9 cellular contexts compared by ENCODE assay signal in genomic region chr1:86503477-86504129, GRCh38. TPM values are rescaled to one million over a fixed set of nuclear protein-coding genes. Genes with fewer than 3 reads are reported as not detected.
DNase-seq lines count a peak whose midpoint lies in the region; ATAC-seq, FAIRE-seq and TF ChIP-seq lines count a peak whose summit lies in the region.
"Had no signal": no experiment of that assay in that cellular context is flagged by ENCODE, and none has a peak within 500 bp of the region (broad histone marks: within the 10 kb centered on the region; RNA-seq: fewer than 3 reads in every experiment).

No MANE protein-coding gene starts in this region.

- H3K36me3 ChIP-seq in H1 (ENCODE audit: control insufficient read depth in 2 of 4, insufficient read depth in 4 of 4, low read length in 3 of 4) (no peaks in the 10 kb centered on the region), mesenchymal stem cell (ENCODE audit: control insufficient read depth in 1 of 2, insufficient read depth in 2 of 2, low read depth in 1 of 2, low read length in 2 of 2) (no peaks in the 10 kb centered on the region), upper lobe of right lung (no peaks in the 10 kb centered on the region)
- H3K36me3 ChIP-seq: BLaER1 treated with 17β-estradiol and CSF1 and Interleukin-3, amounts not matched to agents 10 nM and 100 nM had no signal

- H2BK15ac ChIP-seq in H1 (ENCODE audit: low read length) (no peak overlapping the region), mesenchymal stem cell (ENCODE audit: low read depth, poor library complexity, severe bottlenecking) (no peak overlapping the region)

- H4K20me1 ChIP-seq in H1 (replicated peaks in 1 of 2; ENCODE audit: control insufficient read depth in 1 of 2, insufficient read depth in 2 of 2, low read length in 2 of 2) = no peaks in the 10 kb centered on the region
- H4K20me1 ChIP-seq: BLaER1 treated with 17β-estradiol and CSF1 and Interleukin-3, amounts not matched to agents 10 nM and 100 nM had no signal

- H3K27ac ChIP-seq in H1 (ENCODE audit: low read depth, low read length) = peak overlapping the region; percentile 92
- no peak overlapping the region for H3K27ac ChIP-seq in mesenchymal stem cell (ENCODE audit: low read length, poor library complexity, severe bottlenecking)
- peak overlapping the region; percentile 70 for H3K27ac ChIP-seq in upper lobe of right lung
- H3K27ac ChIP-seq: BLaER1 treated with 17β-estradiol and CSF1 and Interleukin-3, amounts not matched to agents 10 nM and 100 nM had no signal

- peak overlapping the region; percentile 80 for H2BK120ac ChIP-seq in H1 (replicated peaks; ENCODE audit: low read depth, low read length)
- no peak overlapping the region for H2BK120ac ChIP-seq in mesenchymal stem cell (ENCODE audit: low read depth, low read length)

- H3K14ac ChIP-seq in H1 (ENCODE audit: insufficient read length) = no peak overlapping the region
- no peak overlapping the region for H3K14ac ChIP-seq in mesenchymal stem cell (ENCODE audit: low read length in 2 of 2)

- no peak overlapping the region for H3K56ac ChIP-seq in H1 (replicated peaks; ENCODE audit: insufficient read length, low read depth, low read length)

- H3K9ac ChIP-seq in H1 (replicated peaks in 1 of 4; ENCODE audit: extremely low read depth in 1 of 4, low read depth in 3 of 4, low read length in 3 of 4) (peak overlapping the region in 3 of 4 experiments; percentile 44 to 60 (median 58); a peak in 5 of 7 replicates), mesenchymal stem cell (ENCODE audit: low read length) (peak overlapping the region; percentile 28)
- H3K9ac ChIP-seq: BLaER1 treated with 17β-estradiol and CSF1 and Interleukin-3, amounts not matched to agents 10 nM and 100 nM had no signal

- H3K27me3 Mint-ChIP-seq in activated T-cell treated with anti-CD3 and anti-CD28 coated beads, Interleukin-2, amount 50 U/mL, for 72 hours (ENCODE audit: low read depth) = peaks cover 4% of the 10 kb centered on the region
- H3K27me3 Mint-ChIP-seq in activated T-cell treated with anti-CD3 and anti-CD28 coated beads, Interleukin-2, amount 50 U/mL, for 24 hours = peaks cover 12% of the 10 kb centered on the region

- H3K4me2 ChIP-seq in H1 (ENCODE audit: insufficient read depth in 1 of 2, low read depth in 2 of 2, low read length in 2 of 2) = peak overlapping the region; percentile 56 to 88
- H3K4me2 ChIP-seq in mesenchymal stem cell (ENCODE audit: low read length, poor library complexity, severe bottlenecking) = no peak overlapping the region

- H2BK12ac ChIP-seq in H1 (ENCODE audit: low read depth, low read length) = peak overlapping the region; percentile 97
- no peak overlapping the region for H2BK12ac ChIP-seq in mesenchymal stem cell (ENCODE audit: low read length in 2 of 2)

- peak overlapping the region; percentile 69; the same call in 1 of the 2 replicates for H2BK20ac ChIP-seq in H1 (ENCODE audit: low read length)

- H3K9me3 ChIP-seq in H1 (ENCODE audit: insufficient read depth in 2 of 2, low read depth in 1 of 2, low read length in 1 of 2) (peaks cover 0 to 7% of the 10 kb centered on the region in 2 experiments; a peak in 2 of 4 replicates), mesenchymal stem cell (ENCODE audit: control insufficient read depth, low read length) (no peaks in the 10 kb centered on the region), upper lobe of right lung (no peaks in the 10 kb centered on the region)
- H3K9me3 ChIP-seq: BLaER1 treated with 17β-estradiol and CSF1 and Interleukin-3, amounts not matched to agents 10 nM and 100 nM had no signal

- H3K4me1 ChIP-seq in H1 (replicated peaks in 1 of 4; ENCODE audit: control insufficient read depth in 3 of 4, insufficient read depth in 4 of 4, low read length in 3 of 4) (peaks cover 13 to 21% (median 15%) of the 10 kb centered on the region in 4 experiments), mesenchymal stem cell (ENCODE audit: control insufficient read depth, insufficient read depth, low read depth, low read length) (peaks cover 3% of the 10 kb centered on the region), upper lobe of right lung (peaks cover 13% of the 10 kb centered on the region)

- H3K9me3 Mint-ChIP-seq in activated T-cell treated with anti-CD3 and anti-CD28 coated beads, Interleukin-2, amount 50 U/mL, for 72 hours = no peaks in the 10 kb centered on the region
- no peaks in the 10 kb centered on the region for H3K9me3 Mint-ChIP-seq in activated T-cell treated with anti-CD3 and anti-CD28 coated beads, Interleukin-2, amount 50 U/mL, for 24 hours

- H2AFZ ChIP-seq in H1 (ENCODE audit: low read length) (peak overlapping the region; percentile 66), mesenchymal stem cell (ENCODE audit: low read depth, low read length) (peak overlapping the region; percentile 14)

- H3K4me3 ChIP-seq in H1 (ENCODE audit: extremely low read depth in 1 of 4, insufficient read depth in 2 of 4, low read depth in 3 of 4, low read length in 4 of 4) (peak overlapping the region in 3 of 4 experiments; percentile 18 to 54 (median 21); a peak in 5 of 8 replicates), mesenchymal stem cell (ENCODE audit: insufficient read depth in 1 of 2, low read depth in 1 of 2, low read length in 2 of 2) (no peak overlapping the region), upper lobe of right lung (peak overlapping the region; percentile 45)
- H3K4me3 ChIP-seq: BLaER1 treated with 17β-estradiol and CSF1 and Interleukin-3, amounts not matched to agents 10 nM and 100 nM had no signal

- H2BK5ac ChIP-seq in H1 (ENCODE audit: low read depth, low read length) = peak overlapping the region; percentile 95
- H2BK5ac ChIP-seq in mesenchymal stem cell (ENCODE audit: low read depth, low read length, poor library complexity, severe bottlenecking) = no peak overlapping the region

- peak overlapping the region; percentile 20 to 85 for H3K4me3 Mint-ChIP-seq in activated T-cell treated with anti-CD3 and anti-CD28 coated beads, Interleukin-2, amount 50 U/mL, for 72 hours
- H3K4me3 Mint-ChIP-seq in activated T-cell treated with anti-CD3 and anti-CD28 coated beads, Interleukin-2, amount 50 U/mL, for 24 hours = no peak overlapping the region

- peaks cover 14% of the 10 kb centered on the region for H3K4me1 Mint-ChIP-seq in activated T-cell treated with anti-CD3 and anti-CD28 coated beads, Interleukin-2, amount 50 U/mL, for 72 hours (ENCODE audit: low read depth)
- peaks cover 8% of the 10 kb centered on the region for H3K4me1 Mint-ChIP-seq in activated T-cell treated with anti-CD3 and anti-CD28 coated beads, Interleukin-2, amount 50 U/mL, for 24 hours (ENCODE audit: low read depth)

- no peak for DNase-seq in activated T-cell treated with anti-CD3 and anti-CD28 coated beads, Interleukin-2, amount 50 U/mL, for 72 hours
- no peak for DNase-seq in activated T-cell treated with anti-CD3 and anti-CD28 coated beads, Interleukin-2, amount 50 U/mL, for 24 hours
- DNase-seq in H1 (ENCODE audit: low read depth in 1 of 2, low spot score in 2 of 2) = peak in 1 of 2 experiments; percentile 62
- DNase-seq in mesenchymal stem cell = no peak
- DNase-seq in upper lobe of right lung = peak; percentile 81

- H3K36me3 Mint-ChIP-seq in activated T-cell treated with anti-CD3 and anti-CD28 coated beads, Interleukin-2, amount 50 U/mL, for 72 hours (ENCODE audit: insufficient read depth in 2 of 2) = no peaks in the 10 kb centered on the region
- H3K36me3 Mint-ChIP-seq in activated T-cell treated with anti-CD3 and anti-CD28 coated beads, Interleukin-2, amount 50 U/mL, for 24 hours (ENCODE audit: low read depth) = no peaks in the 10 kb centered on the region

- TF ChIP-seq RAD21 in H1 (IDR thresholded peaks at IDR 0.05 in 1 of 2, conservative IDR thresholded peaks at IDR 0.05 in 1 of 2; ENCODE audit: low read depth in 2 of 2, low read length in 2 of 2) = no peak

- CTCF ChIA-PET in H1 (lab: Charles Lee; ENCODE audit: partially characterized antibody) = interaction anchor here (0.9 to 8.1 kb wide), 15 partner anchors 11 to 247 kb away, joined by 3 to 79 read pairs (median 4); partner anchors contain the start of gene SH3GLB1

- no peak for TF ChIP-seq POLR2A in H1 (IDR thresholded peaks at IDR 0.05; ENCODE audit: control extremely low read depth in 1 of 2, low read depth in 2 of 2, low read length in 2 of 2)

- POLR2A ChIA-PET in H1 (lab: Charles Lee; ENCODE audit: partially characterized antibody) = interaction anchor here (0.7 to 1.8 kb wide), 3 partner anchors 107 to 922 kb away, joined by 3 to 4 read pairs (median 3); partner anchors contain the start of gene ODF2L

- TF ChIP-seq EP300 in H1 (IDR thresholded peaks at IDR 0.05; ENCODE audit: borderline replicate concordance in 1 of 2, low read depth in 2 of 2, low read length in 2 of 2) = no peak

- H3K23me2 ChIP-seq in H1 (ENCODE audit: low read depth, low read length) = no peaks in the 10 kb centered on the region

- ATAC-seq in activated T-cell treated with anti-CD3 and anti-CD28 coated beads, Interleukin-2, amount 50 U/mL, for 72 hours (replicated peaks in 1 of 2) = no peak
- peak; percentile 36 for ATAC-seq in upper lobe of right lung
- no peak for ATAC-seq in HG02884 (IDR thresholded peaks at IDR 0.05; ENCODE audit: unreplicated experiment)
- no peak for ATAC-seq in GM21619 (IDR thresholded peaks at IDR 0.05; ENCODE audit: unreplicated experiment)
- no peak for ATAC-seq in GM19452 (IDR thresholded peaks at IDR 0.05; ENCODE audit: unreplicated experiment)

- no peaks in the 10 kb centered on the region for H3K79me2 ChIP-seq in H1 (ENCODE audit: control insufficient read depth in 1 of 2, insufficient read depth in 2 of 2, low read length in 2 of 2)

- peak overlapping the region; percentile 69 for H4K91ac ChIP-seq in H1 (replicated peaks; ENCODE audit: insufficient read length, low read length)
- H4K91ac ChIP-seq in mesenchymal stem cell (ENCODE audit: low read length) = no peak overlapping the region

- no peak overlapping the region for H4K8ac ChIP-seq in H1 (ENCODE audit: extremely low read depth, insufficient read depth, low read length)
- H4K8ac ChIP-seq in mesenchymal stem cell (ENCODE audit: low read length) = no peak overlapping the region

- H3K27ac Mint-ChIP-seq in activated T-cell treated with anti-CD3 and anti-CD28 coated beads, Interleukin-2, amount 50 U/mL, for 72 hours = no peak overlapping the region
- no peak overlapping the region for H3K27ac Mint-ChIP-seq in activated T-cell treated with anti-CD3 and anti-CD28 coated beads, Interleukin-2, amount 50 U/mL, for 24 hours

- intact Hi-C loops in upper lobe of right lung (cut with DNase I) = no loop called here

- peak overlapping the region; percentile 24 for H4K5ac ChIP-seq in H1 (ENCODE audit: insufficient read length, low read depth, low read length)

- WGBS in H1 (ENCODE audit: extremely low coverage in 1 of 2, insufficient coverage in 1 of 2, insufficient read length in 1 of 2, insufficient replicate concordance in 2 of 2, low coverage in 1 of 2, low lambda C conversion rate in 2 of 2, missing lambda C conversion rate in 1 of 2), 2 experiments = 69% methylated on average over 14 of the region's 17 CpGs; no CpG with 5 or more reads in 1 of the 2 experiments
- WGBS in mesenchymal stem cell = 57% methylated on average over 17 of the region's 17 CpGs

- H3K18ac ChIP-seq in H1 (ENCODE audit: extremely low read depth, low read length) (peak overlapping the region; percentile 89), mesenchymal stem cell (ENCODE audit: low read depth in 1 of 2, low read length in 2 of 2) (peak overlapping the region; percentile 1 to 3)

- no peak for FAIRE-seq in H1 (lab: Jason Lieb, UNC)

- H3K27me3 ChIP-seq in H1 (replicated peaks in 1 of 4; ENCODE audit: control insufficient read depth in 3 of 4, extremely low read depth in 1 of 4, insufficient read depth in 3 of 4, low read length in 3 of 4) (no peaks in the 10 kb centered on the region), mesenchymal stem cell (ENCODE audit: control insufficient read depth in 1 of 2, insufficient read depth in 1 of 2, low read length in 2 of 2) (peaks cover 0 to 5% of the 10 kb centered on the region in 2 experiments), upper lobe of right lung (no peaks in the 10 kb centered on the region)

- H3K79me1 ChIP-seq in H1 (ENCODE audit: low read depth, low read length) (no peaks in the 10 kb centered on the region), mesenchymal stem cell (replicated peaks; ENCODE audit: low read length, poor library complexity, severe bottlenecking) (no peaks in the 10 kb centered on the region)

- TF ChIP-seq CTCF in H1 (IDR thresholded peaks at IDR 0.05; ENCODE audit: control extremely low read depth in 1 of 3, insufficient read depth in 1 of 3, low read depth in 1 of 3, low read length in 3 of 3) (no peak), upper lobe of right lung (IDR thresholded peaks at IDR 0.05) (no peak)

- H2AK5ac ChIP-seq in H1 (ENCODE audit: low read depth, low read length) (peak overlapping the region; percentile 94; the same call in 1 of the 2 replicates), mesenchymal stem cell (ENCODE audit: low read length, severe bottlenecking) (no peak overlapping the region)

- H3K23ac ChIP-seq in H1 (ENCODE audit: insufficient read length) (no peak overlapping the region), mesenchymal stem cell (ENCODE audit: low read length in 2 of 2) (no peak overlapping the region)

- H3K4ac ChIP-seq in H1 (replicated peaks; ENCODE audit: insufficient read length, low read depth, low read length) (no peak overlapping the region), mesenchymal stem cell (ENCODE audit: low read depth in 1 of 2, low read length in 2 of 2) (no peak overlapping the region)

RNA-seq across cellular contexts. Expression of gene CLCA1, which starts 34.9 kb away (rescaled TPM):
- not detected for total RNA-seq in activated T-cell treated with anti-CD3 and anti-CD28 coated beads, Interleukin-2, amount 50 U/mL, for 72 hours
- total RNA-seq in H1 (2021; fragmentation: NEBNext Ultra II Directional; extraction: Animal tissue kit (Norgen Biotek cat#: 25700)) = not detected in 2 replicates
- not detected in 2 replicates for polyA plus RNA-seq in H1 (2011; rRNA removed)
- polyA plus RNA-seq in H1 (2011; cell fraction: cytosol; rRNA removed) = not detected
- polyA plus RNA-seq in H1 (2011; cell fraction: nucleus; rRNA removed) = not detected
- polyA plus RNA-seq in H1 (2012, experiment 1 of 2) = not detected in 4 replicates
- not detected for polyA plus RNA-seq in H1 (2012, experiment 2 of 2)
- not detected for polyA plus RNA-seq in H1 (2013, experiment 1 of 2)
- polyA plus RNA-seq in H1 (2013, experiment 2 of 2) = not detected
- polyA minus RNA-seq in H1 (2011; rRNA and poly(A)+ RNA removed) = not detected in 2 replicates
- polyA minus RNA-seq in H1 (2011; cell fraction: cytosol; rRNA and poly(A)+ RNA removed) = not detected
- polyA minus RNA-seq in H1 (2011; cell fraction: nucleus; rRNA and poly(A)+ RNA removed) = not detected
- polyA plus RNA-seq in mesenchymal stem cell (2013, experiment 1 of 2) = not detected
- polyA plus RNA-seq in mesenchymal stem cell (2013, experiment 2 of 2) = 0.01 TPM
- total RNA-seq in upper lobe of right lung = not detected

RNA-seq across cellular contexts. Expression of gene CLCA4, which starts 43.3 kb away (rescaled TPM):
- not detected for total RNA-seq in activated T-cell treated with anti-CD3 and anti-CD28 coated beads, Interleukin-2, amount 50 U/mL, for 72 hours
- not detected in 2 replicates for total RNA-seq in H1 (2021; fragmentation: NEBNext Ultra II Directional; extraction: Animal tissue kit (Norgen Biotek cat#: 25700))
- polyA plus RNA-seq in H1 (2011; rRNA removed) = not detected in 2 replicates
- polyA plus RNA-seq in H1 (2011; cell fraction: cytosol; rRNA removed) = not detected
- polyA plus RNA-seq in H1 (2011; cell fraction: nucleus; rRNA removed) = not detected
- polyA plus RNA-seq in H1 (2012, experiment 1 of 2) = not detected in 4 replicates
- polyA plus RNA-seq in H1 (2012, experiment 2 of 2) = not detected
- not detected for polyA plus RNA-seq in H1 (2013, experiment 1 of 2)
- polyA plus RNA-seq in H1 (2013, experiment 2 of 2) = not detected
- not detected in 2 replicates for polyA minus RNA-seq in H1 (2011; rRNA and poly(A)+ RNA removed)
- polyA minus RNA-seq in H1 (2011; cell fraction: cytosol; rRNA and poly(A)+ RNA removed) = not detected
- polyA minus RNA-seq in H1 (2011; cell fraction: nucleus; rRNA and poly(A)+ RNA removed) = not detected
- not detected for polyA plus RNA-seq in mesenchymal stem cell (2013, experiment 1 of 2)
- not detected for polyA plus RNA-seq in mesenchymal stem cell (2013, experiment 2 of 2)
- total RNA-seq in upper lobe of right lung = not detected

Comparison
In these comparisons a context has a peak if more than half of its experiments do, and no peak if none do; other contexts are left out.
1. H3K4me3 ChIP-seq: peak in H1 (3 of 4) and upper lobe of right lung (single experiment); none in mesenchymal stem cell (0 of 2).